In the genomic region with DNA sequence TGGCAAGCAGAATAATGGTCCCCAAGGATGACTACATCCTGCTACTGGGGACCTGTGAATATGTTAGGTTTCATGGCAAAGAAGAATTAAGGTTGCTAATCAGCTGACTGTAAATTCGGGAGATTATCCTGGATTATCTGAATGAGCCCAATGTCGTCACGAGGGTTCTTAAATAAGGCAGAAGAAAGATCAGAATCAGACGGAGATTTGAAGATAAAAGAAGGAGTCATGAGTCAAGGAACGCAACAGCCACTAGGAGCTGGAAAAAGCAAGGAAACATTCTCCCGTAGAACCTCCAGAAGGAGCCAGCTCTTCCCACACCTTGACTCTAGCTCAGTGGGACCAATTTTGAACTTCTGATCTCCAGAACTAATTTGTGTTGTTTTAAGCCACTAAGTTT, we compare ENCODE assay signal across 8 cellular contexts.
"Had no signal": no experiment of that assay in that cellular context is flagged by ENCODE, and none has a peak within 500 bp of the region (broad histone marks: within the 10 kb centered on the region; RNA-seq: fewer than 3 reads in every experiment).

No MANE protein-coding gene starts in this region.

- FAIRE-seq: HTR-8/SVneo had no signal

- H3K27ac ChIP-seq: GM23248 had no signal

- H3K4me3 ChIP-seq: GM23248, HAP-1 had no signal

- H3K4me1 ChIP-seq: HAP-1 had no signal

- H3K36me3 ChIP-seq: HAP-1 had no signal

- H3K9ac ChIP-seq: GM23248 had no signal

- H2AFZ ChIP-seq: GM23248 had no signal

- H3K9me3 ChIP-seq: HAP-1 had no signal

- DNase-seq: GM23248, GOT3, H7, HFFc6, KBM-7 had no signal

- ATAC-seq: HCT116 had no signal
